ENCODE assay signal across 15 cellular contexts in the genomic region with DNA sequence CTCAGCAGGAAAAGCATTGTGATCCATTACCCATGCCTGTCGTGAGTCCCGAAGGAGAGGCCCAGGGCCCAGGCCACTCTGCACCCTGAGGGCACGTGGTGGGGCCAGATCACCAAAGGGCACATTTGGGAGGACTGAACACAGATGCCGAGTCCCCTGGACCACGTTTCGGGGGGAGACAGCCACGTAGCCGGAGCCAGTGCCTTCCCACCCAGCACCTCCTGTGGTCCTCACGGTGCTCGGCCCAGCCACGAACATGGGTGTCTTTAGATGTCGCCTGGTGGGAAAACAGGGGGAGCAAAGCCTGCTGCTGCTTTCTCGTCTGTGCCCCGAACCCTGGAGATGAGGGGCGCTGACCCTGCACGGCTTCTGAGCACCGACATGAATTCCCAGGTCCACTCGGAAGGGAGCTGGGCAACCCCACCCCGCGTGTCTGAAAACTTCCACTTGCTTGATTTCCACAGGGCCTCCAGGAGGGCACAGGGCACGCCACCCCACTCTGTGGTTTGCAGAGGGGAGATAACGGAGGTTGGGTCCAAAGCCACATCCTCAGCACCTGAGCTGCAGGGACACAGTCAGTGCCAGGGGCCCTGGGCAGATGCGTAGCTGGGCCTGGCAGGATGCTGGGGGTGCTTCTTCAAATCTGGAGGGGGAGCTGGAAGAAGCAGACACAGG. TPM values are rescaled to one million over a fixed set of nuclear protein-coding genes. Genes with fewer than 3 reads are reported as not detected.
DNase-seq lines count a peak whose midpoint lies in the region; FAIRE-seq and TF ChIP-seq lines count a peak whose summit lies in the region.
"Had no signal": no experiment of that assay in that cellular context is flagged by ENCODE, and none has a peak within 500 bp of the region (broad histone marks: within the 10 kb centered on the region; RNA-seq: fewer than 3 reads in every experiment).

No MANE protein-coding gene starts in this region.

- no peaks in the 10 kb centered on the region for H3K27me3 ChIP-seq in BLaER1
- H3K27me3 ChIP-seq in BLaER1 treated with 17β-estradiol and CSF1 and Interleukin-3, amounts not matched to agents 10 nM and 100 nM, result peaks cover 0 to 82% (median 0%) of the 10 kb centered on the region in 11 experiments; a peak in 9 of 22 replicates
- H3K27me3 ChIP-seq in astrocyte (ENCODE audit: insufficient read depth, low read length), result peaks cover 9% of the 10 kb centered on the region
- H3K27me3 ChIP-seq in neural progenitor cell, result no peaks in the 10 kb centered on the region

- TF ChIP-seq CTCF in astrocyte (IDR thresholded peaks at IDR 0.05; ENCODE audit: insufficient read depth, low read depth, low read length) (no peak), neural progenitor cell (IDR thresholded peaks at IDR 0.05) (no peak)

- no peak for FAIRE-seq in astrocyte (lab: Jason Lieb, UNC)
- FAIRE-seq: A549, GM12891, H54 had no signal

- H3K4me2 ChIP-seq in BLaER1 (peak overlapping the region; percentile 55), astrocyte (ENCODE audit: low read length) (no peak overlapping the region), neural progenitor cell (no peak overlapping the region)
- peak overlapping the region in 8 of 11 experiments; percentile 8 to 53 (median 42); a peak in 11 of 22 replicates for H3K4me2 ChIP-seq in BLaER1 treated with 17β-estradiol and CSF1 and Interleukin-3, amounts not matched to agents 10 nM and 100 nM
- H3K4me2 ChIP-seq: A549 had no signal

- H3K27me3 Mint-ChIP-seq in astrocyte (ENCODE audit: low read depth, unreplicated experiment) (peaks cover 51% of the 10 kb centered on the region), neural progenitor cell (ENCODE audit: insufficient read depth, low read depth) (peaks cover 13% of the 10 kb centered on the region)

- DNase-seq in astrocyte (ENCODE audit: low read depth) (no peak), neural progenitor cell (ENCODE audit: low spot score) (no peak), DMS 273 (lab: John Stamatoyannopoulos, UW; ENCODE audit: unreplicated experiment) (no peak), DMS153 treated with DMSO at 0.1 percent for 48 hours (lab: John Stamatoyannopoulos, UW; ENCODE audit: unreplicated experiment) (no peak), dedifferentiated amniotic fluid mesenchymal stem cell (ENCODE audit: extremely low spot score) (no peak)
- DNase-seq: BE2C; Caco-2; CD8-positive, alpha-beta memory T cell; GM23248 had no signal

- H3K9me3 ChIP-seq in BLaER1 (peaks cover 3% of the 10 kb centered on the region; the same call in 1 of the 2 replicates), astrocyte (ENCODE audit: insufficient read depth, low read depth, low read length) (no peaks in the 10 kb centered on the region), neural progenitor cell (ENCODE audit: low read depth) (no peaks in the 10 kb centered on the region)
- H3K9me3 ChIP-seq in BLaER1 treated with 17β-estradiol and CSF1 and Interleukin-3, amounts not matched to agents 10 nM and 100 nM (replicated peaks in 1 of 11), result peaks cover 0 to 10% (median 0%) of the 10 kb centered on the region in 11 experiments; a peak in 7 of 22 replicates
- H3K9me3 ChIP-seq: A549, BE2C, Caco-2 had no signal

- H3K79me2 ChIP-seq in astrocyte (ENCODE audit: insufficient read depth, low read length), result no peaks in the 10 kb centered on the region
- H3K79me2 ChIP-seq in neural progenitor cell (ENCODE audit: low read depth), result no peaks in the 10 kb centered on the region

- H2AFZ ChIP-seq in astrocyte (ENCODE audit: low read depth, low read length), result no peak overlapping the region
- no peak overlapping the region for H2AFZ ChIP-seq in neural progenitor cell (replicated peaks)
- H2AFZ ChIP-seq: GM23248 had no signal

- H3K4me3 ChIP-seq in BLaER1 (no peak overlapping the region), astrocyte (ENCODE audit: insufficient read depth, low read depth, low read length) (no peak overlapping the region), neural progenitor cell (no peak overlapping the region)
- no peak overlapping the region for H3K4me3 ChIP-seq in BLaER1 treated with 17β-estradiol and CSF1 and Interleukin-3, amounts not matched to agents 10 nM and 100 nM
- H3K4me3 ChIP-seq: A549, GM23248 had no signal

- H3K4me3 Mint-ChIP-seq in astrocyte (ENCODE audit: unreplicated experiment) (no peak overlapping the region), neural progenitor cell (no peak overlapping the region)
- H3K4me3 Mint-ChIP-seq: CD8-positive, alpha-beta memory T cell had no signal

- H3K27ac ChIP-seq in BLaER1 (peak overlapping the region; percentile 60; the same call in 1 of the 2 replicates), astrocyte (ENCODE audit: low read depth, low read length) (no peak overlapping the region), neural progenitor cell (no peak overlapping the region)
- H3K27ac ChIP-seq in BLaER1 treated with 17β-estradiol and CSF1 and Interleukin-3, amounts not matched to agents 10 nM and 100 nM, result no peak overlapping the region
- H3K27ac ChIP-seq: A549, GM23248, HL-60 had no signal

- H3K9me3 Mint-ChIP-seq in astrocyte (ENCODE audit: unreplicated experiment) (peaks cover 3% of the 10 kb centered on the region), neural progenitor cell (peaks cover 18% of the 10 kb centered on the region)
- H3K9me3 Mint-ChIP-seq: CD8-positive, alpha-beta memory T cell had no signal

- H3K9ac ChIP-seq in BLaER1 (no peak overlapping the region), astrocyte (ENCODE audit: low read length) (no peak overlapping the region), neural progenitor cell (no peak overlapping the region)
- H3K9ac ChIP-seq in BLaER1 treated with 17β-estradiol and CSF1 and Interleukin-3, amounts not matched to agents 10 nM and 100 nM, result no peak overlapping the region
- H3K9ac ChIP-seq: GM23248 had no signal

- H3K36me3 Mint-ChIP-seq in astrocyte (ENCODE audit: low read depth, unreplicated experiment) (peaks cover 6% of the 10 kb centered on the region), neural progenitor cell (no peaks in the 10 kb centered on the region)

- H4K20me1 ChIP-seq in BLaER1 (peaks cover 91% of the 10 kb centered on the region), astrocyte (ENCODE audit: insufficient read depth, low read length) (no peaks in the 10 kb centered on the region), neural progenitor cell (ENCODE audit: low read depth) (no peaks in the 10 kb centered on the region)
- peaks cover 44 to 94% (median 81%) of the 10 kb centered on the region in 11 experiments; a peak in 21 of 22 replicates for H4K20me1 ChIP-seq in BLaER1 treated with 17β-estradiol and CSF1 and Interleukin-3, amounts not matched to agents 10 nM and 100 nM

- H3K36me3 ChIP-seq in BLaER1 (peaks cover 47% of the 10 kb centered on the region), astrocyte (ENCODE audit: insufficient read depth, low read length) (no peaks in the 10 kb centered on the region), neural progenitor cell (no peaks in the 10 kb centered on the region)
- peaks cover 0 to 34% (median 27%) of the 10 kb centered on the region in 11 experiments; a peak in 18 of 22 replicates for H3K36me3 ChIP-seq in BLaER1 treated with 17β-estradiol and CSF1 and Interleukin-3, amounts not matched to agents 10 nM and 100 nM
- H3K36me3 ChIP-seq: BE2C had no signal

- H3F3A ChIP-seq in neural progenitor cell (ENCODE audit: low read depth), result no peaks in the 10 kb centered on the region

- H3K4me1 Mint-ChIP-seq in astrocyte (ENCODE audit: low read depth, unreplicated experiment), result no peaks in the 10 kb centered on the region
- peaks cover 10% of the 10 kb centered on the region for H3K4me1 Mint-ChIP-seq in neural progenitor cell

- H3K27ac Mint-ChIP-seq in astrocyte (ENCODE audit: unreplicated experiment) (peak overlapping the region; percentile 53), neural progenitor cell (peak overlapping the region; percentile 11)

- H3K4me1 ChIP-seq in BLaER1, result peaks cover 92% of the 10 kb centered on the region
- peaks cover 37 to 86% (median 73%) of the 10 kb centered on the region in 10 experiments for H3K4me1 ChIP-seq in BLaER1 treated with 17β-estradiol and CSF1 and Interleukin-3, amounts not matched to agents 10 nM and 100 nM
- no peaks in the 10 kb centered on the region for H3K4me1 ChIP-seq in astrocyte (ENCODE audit: insufficient read depth, low read length)
- no peaks in the 10 kb centered on the region for H3K4me1 ChIP-seq in neural progenitor cell
- H3K4me1 ChIP-seq: A549, BE2C, Caco-2 had no signal

RNA-seq across cellular contexts. Expression of gene CBFA2T3, which starts 14.4 kb away (rescaled TPM):
- total RNA-seq in astrocyte (2.2 and 2.4 TPM in 2 replicates), neural progenitor cell (ENCODE audit: low replicate concordance) (0.15 and 0.22 TPM in 2 replicates)
- total RNA-seq: GM23248 had no signal

Comparison
In these comparisons a context has a peak if more than half of its experiments do, and no peak if none do; other contexts are left out.
1. H3K4me2 ChIP-seq: peak in BLaER1 (single experiment) and BLaER1 treated with 17β-estradiol and CSF1 and Interleukin-3, amounts not matched to agents 10 nM and 100 nM (8 of 11); none in astrocyte (single experiment) and neural progenitor cell (single experiment).